ENCODE assay signal across 2 cellular contexts in the genomic region with DNA sequence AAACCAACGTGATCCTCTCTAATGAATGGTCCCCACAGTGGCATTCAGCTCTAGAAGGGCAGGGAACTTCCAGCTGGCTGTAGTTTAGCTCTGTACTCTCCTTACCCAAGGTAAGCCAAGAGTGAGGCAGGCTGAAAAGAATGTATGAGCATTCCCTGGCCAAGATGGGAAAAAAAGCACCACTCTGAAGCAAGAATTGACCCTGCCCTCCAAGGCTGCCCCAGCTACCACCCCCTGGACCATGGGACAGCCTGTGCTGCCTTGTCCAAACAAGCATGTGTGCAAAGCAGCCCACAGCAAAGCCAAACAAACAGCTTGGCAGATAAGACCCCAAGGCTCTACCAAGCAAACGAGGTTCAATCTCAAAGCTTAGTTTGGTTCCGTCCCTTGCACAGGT.
TF ChIP-seq lines count a peak whose summit lies in the region.

No MANE protein-coding gene starts in this region.

TF ChIP-seq in IMR-90, 13 proteins besides CTCF, POLR2A, EP300 and RAD21:
- peak; percentile 51; the same call in 1 of the 2 replicates for TF ChIP-seq CEBPB (IDR thresholded peaks at IDR 0.05; ENCODE audit: low read depth, low read length)
- TF ChIP-seq MAFK (IDR thresholded peaks at IDR 0.05; ENCODE audit: low read depth, low read length), result no peak
TF ChIP-seq in IMR-90: peak in this region for 1.

TF ChIP-seq in H1, 55 proteins besides CTCF, POLR2A, EP300 and RAD21:
- TF ChIP-seq CBX8 (IDR thresholded peaks at IDR 0.05; ENCODE audit: borderline replicate concordance, low read depth, low read length) (no peak), POLR2AphosphoS5 (IDR thresholded peaks at IDR 0.05; ENCODE audit: low read depth, low read length) (no peak), SP2 (IDR thresholded peaks at IDR 0.05; ENCODE audit: low read length) (no peak), JUN (IDR thresholded peaks at IDR 0.05; ENCODE audit: low read depth, low read length) (no peak), SRF (IDR thresholded peaks at IDR 0.05; ENCODE audit: low read depth, low read length) (no peak), TEAD4 (IDR thresholded peaks at IDR 0.05; ENCODE audit: low read depth, low read length) (no peak), TCF12 (IDR thresholded peaks at IDR 0.05; ENCODE audit: low read depth, low read length) (no peak), KDM4A (IDR thresholded peaks at IDR 0.05; ENCODE audit: low read depth, low read length, severe bottlenecking) (no peak), EGR1 (IDR thresholded peaks at IDR 0.05; ENCODE audit: borderline replicate concordance, low read depth, low read length) (no peak), MAFK (IDR thresholded peaks at IDR 0.05; ENCODE audit: low read depth, low read length) (no peak), SIX5 (IDR thresholded peaks at IDR 0.05; ENCODE audit: low read depth, low read length) (no peak), KDM1A (IDR thresholded peaks at IDR 0.05; ENCODE audit: borderline replicate concordance, low read length) (no peak), HDAC2 (IDR thresholded peaks at IDR 0.05; ENCODE audit: borderline replicate concordance in 1 of 2, low read depth in 2 of 2, low read length in 2 of 2) (no peak), JUND (IDR thresholded peaks at IDR 0.05; ENCODE audit: low read length) (no peak), TAF7 (optimal IDR thresholded peaks at IDR 0.05; ENCODE audit: borderline replicate concordance, low read depth, low read length) (no peak), TAF1 (IDR thresholded peaks at IDR 0.05; ENCODE audit: low read depth, low read length) (no peak), SIN3A (conservative IDR thresholded peaks at IDR 0.05 in 1 of 2, IDR thresholded peaks at IDR 0.05 in 1 of 2; ENCODE audit: low read depth in 1 of 2, low read length in 2 of 2) (no peak), RFX5 (IDR thresholded peaks at IDR 0.05; ENCODE audit: borderline replicate concordance, low read depth, low read length) (no peak), TBP (IDR thresholded peaks at IDR 0.05; ENCODE audit: low read depth, low read length) (no peak)
- TF ChIP-seq, protein P1, sequence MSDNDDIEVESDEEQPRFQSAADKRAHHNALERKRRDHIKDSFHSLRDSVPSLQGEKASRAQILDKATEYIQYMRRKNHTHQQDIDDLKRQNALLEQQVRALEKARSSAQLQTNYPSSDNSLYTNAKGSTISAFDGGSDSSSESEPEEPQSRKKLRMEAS (IDR thresholded peaks at IDR 0.05), result no peak
